ENCODE assay signal across 21 cellular contexts in genomic region chrX:53918697-53919096, GRCh38.
"Had no signal": no experiment of that assay in that cellular context is flagged by ENCODE, and none has a peak within 500 bp of the region (broad histone marks: within the 10 kb centered on the region; RNA-seq: fewer than 3 reads in every experiment).

No MANE protein-coding gene starts in this region.

- FAIRE-seq: islet of Langerhans had no signal

- H3K9ac ChIP-seq: neural progenitor cell had no signal

- H3K4me1 ChIP-seq: esophagus squamous epithelium, heart left ventricle, psoas muscle, testis, tibial nerve, upper lobe of right lung, vagina had no signal

- H2AFZ ChIP-seq: neural progenitor cell had no signal

- H3K9me3 ChIP-seq: esophagus squamous epithelium, heart left ventricle, psoas muscle, testis, tibial nerve, upper lobe of right lung, vagina had no signal

- H3K4me2 ChIP-seq: neural progenitor cell had no signal

- H3K27ac ChIP-seq: esophagus squamous epithelium, heart left ventricle, neural progenitor cell, psoas muscle, testis, tibial nerve, upper lobe of right lung, vagina had no signal

- ATAC-seq: effector memory CD8-positive, alpha-beta T cell; heart left ventricle; natural killer cell treated with Interleukin-12 subunit alpha and Interleukin-12 subunit beta and Interleukin-15 and Interleukin-18, amount 100 ng/mL, for 72 hours; psoas muscle; sciatic nerve; stimulated activated naive B cell treated with anti-CD40 and anti-IgM and Interleukin-4, amounts not matched to agents 10 μg/mL and 1 μg/mL and 100 μg/mL, for 72 hours; stimulated activated naive CD8-positive, alpha-beta T cell treated with anti-CD3 and anti-CD28 coated beads, Interleukin-15, amount 100 ng/mL, for 72 hours; upper lobe of right lung had no signal

- H3K4me3 ChIP-seq: esophagus squamous epithelium, heart left ventricle, neural progenitor cell, psoas muscle, testis, tibial nerve, upper lobe of right lung, vagina had no signal

- H3K27me3 ChIP-seq: esophagus squamous epithelium, neural progenitor cell, testis, tibial nerve, upper lobe of right lung, vagina had no signal

- H3K36me3 ChIP-seq: esophagus squamous epithelium, heart left ventricle, neural progenitor cell, tibial nerve, upper lobe of right lung, vagina had no signal

- DNase-seq: effector memory CD8-positive, alpha-beta T cell; esophagus squamous epithelium; heart left ventricle; hippocampal formation; kidney glomerular epithelial cell; midbrain; nucleus accumbens; psoas muscle; retina; stimulated activated CD4-positive, alpha-beta T cell treated with anti-CD3 and anti-CD28 coated beads, Interleukin-2, amount 100 ng/mL, for 24 hours; stimulated activated CD4-positive, alpha-beta T cell treated with anti-CD3 and anti-CD28 coated beads, Interleukin-4, amount 100 ng/mL, for 4 hours; stimulated activated naive B cell treated with anti-CD40 and anti-IgM and Interleukin-4, amounts not matched to agents 10 μg/mL and 1 μg/mL and 100 μg/mL, for 72 hours; stimulated activated naive CD8-positive, alpha-beta T cell treated with anti-CD3 and anti-CD28 coated beads, Interleukin-15, amount 100 ng/mL, for 72 hours; testis; upper lobe of right lung had no signal
